8 cellular contexts compared by ENCODE assay signal in the genomic region with DNA sequence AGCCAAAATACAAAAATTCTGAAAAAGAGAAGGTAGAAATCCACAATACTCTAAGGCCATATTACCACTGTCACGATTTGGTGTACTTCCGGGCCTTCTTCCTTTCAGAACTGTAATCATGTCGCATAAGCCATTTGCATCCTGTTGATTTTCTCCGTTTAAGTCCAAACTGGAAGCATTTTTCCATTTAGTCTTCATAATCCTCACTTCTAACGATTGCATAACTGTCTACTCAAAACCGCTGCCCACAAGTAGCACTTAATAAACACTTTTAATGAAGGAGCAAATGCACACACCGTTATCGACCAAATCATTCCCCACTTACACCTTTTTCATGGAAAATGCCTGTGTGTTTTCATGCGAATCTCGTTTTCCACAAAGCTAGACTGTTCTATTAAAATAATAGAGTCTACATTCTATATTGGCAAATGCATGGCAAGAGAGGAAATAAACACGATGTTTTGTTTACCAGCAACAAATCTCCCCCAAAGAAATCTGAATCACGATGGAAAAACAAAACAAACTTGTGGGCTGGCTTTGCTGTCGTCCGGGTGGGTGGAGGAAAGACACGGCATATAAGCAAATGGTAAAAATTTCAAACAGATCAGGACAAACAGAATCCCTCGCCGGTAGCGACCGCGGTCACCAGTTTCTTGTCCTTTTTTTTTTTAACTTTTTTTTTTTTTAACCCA. TPM values are rescaled to one million over a fixed set of nuclear protein-coding genes. Genes with fewer than 3 reads are reported as not detected.
DNase-seq lines count a peak whose midpoint lies in the region; TF ChIP-seq lines count a peak whose summit lies in the region.

No MANE protein-coding gene starts in this region.

- H3K9me3 ChIP-seq in HEK293 (ENCODE audit: control insufficient read depth, insufficient read depth, low read depth, low read length) (no peaks in the 10 kb centered on the region), OCI-LY1 (ENCODE audit: low read length) (no peaks in the 10 kb centered on the region)

- POLR2A ChIA-PET in HEK293 (lab: Yijun Ruan, JAX), result interaction anchor here (0.6 to 1.6 kb wide), 3 partner anchors 10 to 238 kb away, joined by 3 to 8 read pairs (median 4); partner anchors contain the start of gene NSMCE4A

- H3K4me3 ChIP-seq in HEK293 (ENCODE audit: low read depth, low read length), result peak overlapping the region; percentile 82
- peak overlapping the region; percentile 96 for H3K4me3 ChIP-seq in OCI-LY1 (ENCODE audit: low read depth, low read length, poor library complexity, severe bottlenecking)
- H3K4me3 ChIP-seq in choroid plexus epithelial cell (ENCODE audit: low read depth, low read length), result peak overlapping the region; percentile 90

- TF ChIP-seq CTCF in HEK293 (tag by site-specific recombination; IDR thresholded peaks at IDR 0.05) (no peak), OCI-LY1 (IDR thresholded peaks at IDR 0.05; ENCODE audit: low read length) (no peak), choroid plexus epithelial cell (conservative IDR thresholded peaks at IDR 0.05; ENCODE audit: low read depth, low read length) (no peak), type B pancreatic cell (conservative IDR thresholded peaks at IDR 0.05) (no peak)

- peak overlapping the region; percentile 1; the same call in 1 of the 2 replicates for H2AFZ ChIP-seq in OCI-LY1 (ENCODE audit: low read length)

- H3K27me3 ChIP-seq in OCI-LY1 (ENCODE audit: insufficient read depth, low read length), result no peaks in the 10 kb centered on the region

- no peaks in the 10 kb centered on the region for H4K20me1 ChIP-seq in OCI-LY1 (ENCODE audit: insufficient read depth, low read length)

- H3K4me3 Mint-ChIP-seq in type B pancreatic cell, result peak overlapping the region; percentile 90

- H3K27ac ChIP-seq in HEK293 (ENCODE audit: extremely low read depth, low read depth, low read length) (peak overlapping the region; percentile 96), OCI-LY1 (ENCODE audit: low read depth, low read length, poor library complexity, severe bottlenecking) (peak overlapping the region; percentile 37)

- CTCF ChIA-PET in HEK293 (lab: Yijun Ruan, JAX), result interaction anchor here (0.6 to 0.9 kb wide), 3 partner anchors 24 to 973 kb away, joined by 4 to 5 read pairs (median 4); no protein-coding TSS in a partner anchor

- H3K79me2 ChIP-seq in OCI-LY1 (ENCODE audit: insufficient read depth, low read length), result peaks cover 28% of the 10 kb centered on the region

- DNase-seq in activated T-cell treated with anti-CD3 and anti-CD28 coated beads for 4 hours (peak; percentile 4), choroid plexus epithelial cell (ENCODE audit: low read depth) (peak; percentile 40), medulla oblongata (ENCODE audit: extremely low spot score) (peak; percentile 56), type B pancreatic cell (ENCODE audit: extremely low spot score, unreplicated experiment) (no peak)
- no peak for DNase-seq in activated T-cell treated with anti-CD3 and anti-CD28 coated beads, Interleukin-2, amount 50 U/mL, for 48 hours
- no peak for DNase-seq in stimulated activated CD4-positive, alpha-beta T cell treated with anti-CD3 and anti-CD28 coated beads, Interleukin-2, amount 100 ng/mL, for 48 hours

- H3K9me3 Mint-ChIP-seq in type B pancreatic cell, result no peaks in the 10 kb centered on the region

- peak overlapping the region; percentile 85 for H3K27ac Mint-ChIP-seq in type B pancreatic cell

- H3K36me3 ChIP-seq in HEK293 (ENCODE audit: control insufficient read depth in 2 of 2, insufficient read depth in 1 of 2, low read length in 2 of 2) (peaks cover 6 to 10% of the 10 kb centered on the region in 2 experiments), OCI-LY1 (ENCODE audit: insufficient read depth, low read length) (peaks cover 16% of the 10 kb centered on the region)

- peak overlapping the region; percentile 94 for H3K9ac ChIP-seq in OCI-LY1 (ENCODE audit: low read length)

- peaks cover 29% of the 10 kb centered on the region for H3K4me1 Mint-ChIP-seq in type B pancreatic cell (ENCODE audit: unreplicated experiment)

- peak overlapping the region; percentile 83 for H3K4me2 ChIP-seq in OCI-LY1 (ENCODE audit: low read length)

- no peaks in the 10 kb centered on the region for H3K27me3 Mint-ChIP-seq in type B pancreatic cell

- H3K4me1 ChIP-seq in HEK293 (ENCODE audit: control insufficient read depth, insufficient read depth, low read length) (peaks cover 8% of the 10 kb centered on the region; the same call in 1 of the 2 replicates), OCI-LY1 (ENCODE audit: insufficient read depth, low read length, severe bottlenecking) (peaks cover 41% of the 10 kb centered on the region)

- no peaks in the 10 kb centered on the region for H3F3A ChIP-seq in OCI-LY1 (ENCODE audit: insufficient read depth, low read length)

- no peaks in the 10 kb centered on the region for H3K9me2 ChIP-seq in OCI-LY1 (ENCODE audit: low read depth, low read length)

- H3K36me3 Mint-ChIP-seq in type B pancreatic cell, result peaks cover 10% of the 10 kb centered on the region

TF ChIP-seq in HEK293, 187 proteins besides CTCF, POLR2A, EP300 and RAD21:
- TF ChIP-seq, protein P1, sequence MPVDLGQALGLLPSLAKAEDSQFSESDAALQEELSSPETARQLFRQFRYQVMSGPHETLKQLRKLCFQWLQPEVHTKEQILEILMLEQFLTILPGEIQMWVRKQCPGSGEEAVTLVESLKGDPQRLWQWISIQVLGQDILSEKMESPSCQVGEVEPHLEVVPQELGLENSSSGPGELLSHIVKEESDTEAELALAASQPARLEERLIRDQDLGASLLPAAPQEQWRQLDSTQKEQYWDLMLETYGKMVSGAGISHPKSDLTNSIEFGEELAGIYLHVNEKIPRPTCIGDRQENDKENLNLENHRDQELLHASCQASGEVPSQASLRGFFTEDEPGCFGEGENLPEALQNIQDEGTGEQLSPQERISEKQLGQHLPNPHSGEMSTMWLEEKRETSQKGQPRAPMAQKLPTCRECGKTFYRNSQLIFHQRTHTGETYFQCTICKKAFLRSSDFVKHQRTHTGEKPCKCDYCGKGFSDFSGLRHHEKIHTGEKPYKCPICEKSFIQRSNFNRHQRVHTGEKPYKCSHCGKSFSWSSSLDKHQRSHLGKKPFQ (tag by site-specific recombination; IDR thresholded peaks at IDR 0.05), result no peak
- TF ChIP-seq SP3 (tag by site-specific recombination; IDR thresholded peaks at IDR 0.05), result no peak; the same call in 1 of the 2 replicates
- TF ChIP-seq GFI1B (tag by site-specific recombination; IDR thresholded peaks at IDR 0.05), result 0 out of 2 replicates have a peak, but pooled peaks have one; percentile 62
- 0 out of 2 replicates have a peak, but pooled peaks have one; percentile 40 for TF ChIP-seq ZNF2 (tag by site-specific recombination; IDR thresholded peaks at IDR 0.05)
- peak; percentile 70 for TF ChIP-seq SCRT2 (tag by site-specific recombination; IDR thresholded peaks at IDR 0.05)
- 0 out of 2 replicates have a peak, but pooled peaks have one; percentile 37 for TF ChIP-seq IKZF3 (tag by site-specific recombination; IDR thresholded peaks at IDR 0.05)
- TF ChIP-seq SCRT1 (tag by site-specific recombination; IDR thresholded peaks at IDR 0.05; ENCODE audit: borderline replicate concordance), result peak; percentile 61; the same call in 1 of the 2 replicates
- TF ChIP-seq ZBTB17 (tag by site-specific recombination; IDR thresholded peaks at IDR 0.05), result peak; percentile 71
- TF ChIP-seq ZNF596 (tag by site-specific recombination; IDR thresholded peaks at IDR 0.05), result no peak
- peak; percentile 86 for TF ChIP-seq PRDM1 (tag by site-specific recombination; IDR thresholded peaks at IDR 0.05)
- TF ChIP-seq ZNF701 (tag by site-specific recombination; IDR thresholded peaks at IDR 0.05), result no peak
- TF ChIP-seq ZNF366 (tag by site-specific recombination; conservative IDR thresholded peaks at IDR 0.05), result 0 out of 2 replicates have a peak, but pooled peaks have one; percentile 27

RNA-seq across cellular contexts. Expression of gene ATE1, which starts 1.0 kb away (rescaled TPM):
- 23.5 and 35.4 TPM in 2 replicates for total RNA-seq in type B pancreatic cell (ENCODE audit: low replicate concordance)

RNA-seq across cellular contexts. Expression of gene NSMCE4A, which starts 48.2 kb away (rescaled TPM):
- total RNA-seq in type B pancreatic cell (ENCODE audit: low replicate concordance), result 45.1 and 52.9 TPM in 2 replicates

Comparison
In these comparisons a context has a peak if more than half of its experiments do, and no peak if none do; other contexts are left out.
1. DNase-seq: peak in activated T-cell treated with anti-CD3 and anti-CD28 coated beads for 4 hours (single experiment), choroid plexus epithelial cell (single experiment) and medulla oblongata (single experiment); none in activated T-cell treated with anti-CD3 and anti-CD28 coated beads, Interleukin-2, amount 50 U/mL, for 48 hours (0 of 2), type B pancreatic cell (single experiment) and stimulated activated CD4-positive, alpha-beta T cell treated with anti-CD3 and anti-CD28 coated beads, Interleukin-2, amount 100 ng/mL, for 48 hours (0 of 2).
2. Peak in every context shown above with its lines, with median percentiles within 50 percentile points of each other: H3K4me3 ChIP-seq.